In genomic region chr7:142790056-142790455, GRCh38 we compare ENCODE assay signal across 21 cellular contexts. TPM values are rescaled to one million over a fixed set of nuclear protein-coding genes. Genes with fewer than 3 reads are reported as not detected.
A peak's percentile ranks its signal among the peaks of the same experiment; 100 is the strongest.
DNase-seq lines count a peak whose midpoint lies in the region; ATAC-seq and TF ChIP-seq lines count a peak whose summit lies in the region.
"Had no signal": no experiment of that assay in that cellular context is flagged by ENCODE, and none has a peak within 500 bp of the region (broad histone marks: within the 10 kb centered on the region; RNA-seq: fewer than 3 reads in every experiment).

No MANE protein-coding gene starts in this region.

- no peaks in the 10 kb centered on the region for H3K27me3 Mint-ChIP-seq in CD4-positive, alpha-beta T cell
- no peaks in the 10 kb centered on the region for H3K27me3 Mint-ChIP-seq in activated T-helper 17 cell treated with anti-CD3 and anti-CD28 coated beads, Interleukin-2, amount 50 U/mL, for 72 hours
- no peaks in the 10 kb centered on the region for H3K27me3 Mint-ChIP-seq in naive thymus-derived CD8-positive, alpha-beta T cell

- POLR2A ChIA-PET in CD4-positive, alpha-beta T cell (lab: Charles Lee): interaction anchor here (0.8 to 22.8 kb wide), 13 partner anchors 17 to 489 kb away, joined by 3 to 5733 read pairs (median 7); no protein-coding TSS in a partner anchor
- POLR2A ChIA-PET in naive thymus-derived CD8-positive, alpha-beta T cell (lab: Charles Lee): interaction anchor here (0.7 to 22.1 kb wide), 10 partner anchors 8 to 477 kb away, joined by 3 to 3070 read pairs (median 11); no protein-coding TSS in a partner anchor

- H3K36me3 Mint-ChIP-seq in CD4-positive, alpha-beta T cell (ENCODE audit: low read depth): peaks cover 85% of the 10 kb centered on the region
- peaks cover 93% of the 10 kb centered on the region for H3K36me3 Mint-ChIP-seq in activated T-helper 17 cell treated with anti-CD3 and anti-CD28 coated beads, Interleukin-2, amount 50 U/mL, for 72 hours (ENCODE audit: low read depth)
- peaks cover 18 to 72% (median 48%) of the 10 kb centered on the region in 3 donors for H3K36me3 Mint-ChIP-seq in naive thymus-derived CD8-positive, alpha-beta T cell

- no peaks in the 10 kb centered on the region for H3K9me3 Mint-ChIP-seq in CD4-positive, alpha-beta T cell
- no peaks in the 10 kb centered on the region for H3K9me3 Mint-ChIP-seq in activated T-helper 17 cell treated with anti-CD3 and anti-CD28 coated beads, Interleukin-2, amount 50 U/mL, for 72 hours
- peaks cover 0 to 3% (median 0%) of the 10 kb centered on the region in 9 donors for H3K9me3 Mint-ChIP-seq in naive thymus-derived CD8-positive, alpha-beta T cell
- H3K9me3 Mint-ChIP-seq: endodermal cell had no signal

- no peak for TF ChIP-seq CTCF in CD4-positive, alpha-beta T cell (IDR thresholded peaks at IDR 0.05)

- intact Hi-C loops in CD4-positive, alpha-beta T cell (cut with DNase I, micrococcal nuclease): no loop called here

- H3K9me3 ChIP-seq in CD4-positive, alpha-beta T cell (ENCODE audit: control insufficient read depth, low read length): no peaks in the 10 kb centered on the region
- H3K9me3 ChIP-seq: HAP-1, lower lobe of right lung, pancreas, vagina had no signal

- DNase-seq in CD4-positive, alpha-beta T cell: no peak
- DNase-seq in Jurkat, Clone E6-1 (ENCODE audit: low read depth, low spot score): peak; percentile 60
- DNase-seq in naive thymus-derived CD8-positive, alpha-beta T cell: peak in 5 of 10 donors; percentile 12 to 66 (median 28)
- DNase-seq in COLO829 (ENCODE audit: low spot score) (no peak), NCI-H524 treated with DMSO at 0.1 percent for 48 hours (lab: John Stamatoyannopoulos, UW) (no peak)
- DNase-seq: aorta, endodermal cell, lower lobe of right lung, MV-4-11, NCI-H1930, NCI-H446, pancreas had no signal

- peak overlapping the region; percentile 97 for H3K4me3 Mint-ChIP-seq in CD4-positive, alpha-beta T cell
- H3K4me3 Mint-ChIP-seq in activated T-helper 17 cell treated with anti-CD3 and anti-CD28 coated beads, Interleukin-2, amount 50 U/mL, for 72 hours: peak overlapping the region; percentile 92
- H3K4me3 Mint-ChIP-seq in naive thymus-derived CD8-positive, alpha-beta T cell: peak overlapping the region; percentile 86 to 99 (median 96)
- H3K4me3 Mint-ChIP-seq: endodermal cell had no signal

- CTCF ChIA-PET in CD4-positive, alpha-beta T cell (lab: Charles Lee): interaction anchor here (1.4 to 14.4 kb wide), 3 partner anchors 20 to 64 kb away, joined by 4 to 135 read pairs (median 5); partner anchors contain the start of gene EPHB6

- peak overlapping the region; percentile 98 for H3K27ac Mint-ChIP-seq in CD4-positive, alpha-beta T cell
- peak overlapping the region; percentile 98 for H3K27ac Mint-ChIP-seq in activated T-helper 17 cell treated with anti-CD3 and anti-CD28 coated beads, Interleukin-2, amount 50 U/mL, for 72 hours
- H3K27ac Mint-ChIP-seq in naive thymus-derived CD8-positive, alpha-beta T cell: peak overlapping the region; percentile 96 to 100 (median 100)
- H3K27ac Mint-ChIP-seq: endodermal cell had no signal

- H3K4me1 Mint-ChIP-seq in CD4-positive, alpha-beta T cell (ENCODE audit: low read depth): peaks cover 47% of the 10 kb centered on the region
- peaks cover 15% of the 10 kb centered on the region for H3K4me1 Mint-ChIP-seq in activated T-helper 17 cell treated with anti-CD3 and anti-CD28 coated beads, Interleukin-2, amount 50 U/mL, for 72 hours
- H3K4me1 Mint-ChIP-seq in naive thymus-derived CD8-positive, alpha-beta T cell: peaks cover 17 to 64% (median 41%) of the 10 kb centered on the region in 4 donors
- H3K4me1 Mint-ChIP-seq: endodermal cell had no signal

- H3K4me3 ChIP-seq in Jurkat, Clone E6-1 (ENCODE audit: low read length): peak overlapping the region; percentile 97
- H3K4me3 ChIP-seq: HAP-1, K562, pancreas, vagina had no signal

- no peaks in the 10 kb centered on the region for H3K27me3 ChIP-seq in CD4-positive, alpha-beta T cell (ENCODE audit: control insufficient read depth, insufficient read depth, low read length)
- H3K27me3 ChIP-seq: pancreas, vagina had no signal

- peak overlapping the region; percentile 99 for H3K27ac ChIP-seq in CD4-positive, alpha-beta T cell (ENCODE audit: low read depth, low read length)
- H3K27ac ChIP-seq: HL-60, lower lobe of right lung, pancreas, vagina had no signal

- ATAC-seq in CD4-positive, alpha-beta T cell (ENCODE audit: poor library complexity): no peak
- ATAC-seq in activated T-helper 17 cell treated with anti-CD3 and anti-CD28 coated beads, Interleukin-2, amount 50 U/mL, for 72 hours (replicated peaks): no peak
- peak in 1 of 2 donors; percentile 12 for ATAC-seq in naive thymus-derived CD8-positive, alpha-beta T cell
- no peak for ATAC-seq in SK-N-SH treated with all-trans-retinoic acid at 6 μM for 48 hours
- ATAC-seq: K562, lower lobe of right lung, pancreas, sciatic nerve had no signal

TF ChIP-seq in SK-N-SH treated with all-trans-retinoic acid at 6 μM for 48 hours, 23 proteins besides CTCF, POLR2A, EP300 and RAD21 (continues in another document):
- TF ChIP-seq ZNF8 (CRISPR knock-in tag; IDR thresholded peaks at IDR 0.05) (no peak), PPARA (CRISPR knock-in tag; IDR thresholded peaks at IDR 0.05; ENCODE audit: borderline replicate concordance) (no peak), GLIS3 (CRISPR knock-in tag; IDR thresholded peaks at IDR 0.05) (no peak), SNAI2 (CRISPR knock-in tag; IDR thresholded peaks at IDR 0.05) (no peak), ZNF70 (CRISPR knock-in tag; IDR thresholded peaks at IDR 0.05) (no peak), PATZ1 (CRISPR knock-in tag; IDR thresholded peaks at IDR 0.05; ENCODE audit: borderline replicate concordance) (no peak), ZNF565 (CRISPR knock-in tag; conservative IDR thresholded peaks at IDR 0.05; ENCODE audit: low read depth) (no peak), CSDC2 (CRISPR knock-in tag; IDR thresholded peaks at IDR 0.05) (no peak), POU6F1 (CRISPR knock-in tag; IDR thresholded peaks at IDR 0.05; ENCODE audit: borderline replicate concordance, low read depth) (no peak), TSHZ2 (CRISPR knock-in tag; IDR thresholded peaks at IDR 0.05) (no peak)

RNA-seq across cellular contexts. Expression of gene PRSS2, which starts 19.3 kb away (rescaled TPM):
- not detected for total RNA-seq in CD4-positive, alpha-beta T cell
- polyA plus RNA-seq in Jurkat, Clone E6-1 (2012; ENCODE audit: insufficient read depth, insufficient read length): not detected
- total RNA-seq in activated T-helper 17 cell treated with anti-CD3 and anti-CD28 coated beads, Interleukin-2, amount 50 U/mL, for 72 hours: not detected
- total RNA-seq in naive thymus-derived CD8-positive, alpha-beta T cell: not detected
- polyA plus RNA-seq in naive thymus-derived CD8-positive, alpha-beta T cell: not detected
- total RNA-seq: chondrocyte, G401, lower lobe of right lung, vagina had no signal

RNA-seq across cellular contexts. Expression of gene PRSS1, which starts 40.8 kb away (rescaled TPM):
- not detected for total RNA-seq in CD4-positive, alpha-beta T cell
- not detected for polyA plus RNA-seq in Jurkat, Clone E6-1 (2012; ENCODE audit: insufficient read depth, insufficient read length)
- total RNA-seq in activated T-helper 17 cell treated with anti-CD3 and anti-CD28 coated beads, Interleukin-2, amount 50 U/mL, for 72 hours: not detected
- total RNA-seq in naive thymus-derived CD8-positive, alpha-beta T cell: not detected
- polyA plus RNA-seq in naive thymus-derived CD8-positive, alpha-beta T cell: not detected
- total RNA-seq: chondrocyte, G401, lower lobe of right lung, vagina had no signal
